ENCODE assay signal across 21 cellular contexts in genomic region chr3:95148107-95148506, GRCh38.
DNase-seq lines count a peak whose midpoint lies in the region; ATAC-seq and TF ChIP-seq lines count a peak whose summit lies in the region.
"Had no signal": no experiment of that assay in that cellular context is flagged by ENCODE, and none has a peak within 500 bp of the region (broad histone marks: within the 10 kb centered on the region; RNA-seq: fewer than 3 reads in every experiment).

No MANE protein-coding gene starts in this region.

- H4K8ac ChIP-seq in neuronal stem cell (ENCODE audit: low read depth, low read length), result no peak overlapping the region

- peaks cover 11% of the 10 kb centered on the region for H3K9me3 Mint-ChIP-seq in stimulated activated effector memory CD8-positive, alpha-beta T cell treated with anti-CD3 and anti-CD28 coated beads, Interleukin-12 subunit alpha, Interleukin-12 subunit beta, amount 100 ng/mL, for 72 hours
- H3K9me3 Mint-ChIP-seq: CD4-positive, alpha-beta T cell had no signal

- no peak overlapping the region for H3K4me3 ChIP-seq in OCI-LY3 (ENCODE audit: low read length)
- no peak overlapping the region for H3K4me3 ChIP-seq in neuronal stem cell (ENCODE audit: low read length in 2 of 2)
- no peak overlapping the region for H3K4me3 ChIP-seq in aorta (ENCODE audit: low read length in 2 of 2)
- H3K4me3 ChIP-seq: A549, K562 had no signal

- no peaks in the 10 kb centered on the region for H3K4me1 Mint-ChIP-seq in stimulated activated effector memory CD8-positive, alpha-beta T cell treated with anti-CD3 and anti-CD28 coated beads, Interleukin-12 subunit alpha, Interleukin-12 subunit beta, amount 100 ng/mL, for 72 hours

- no peaks in the 10 kb centered on the region for H3K36me3 ChIP-seq in OCI-LY3 (replicated peaks; ENCODE audit: low read depth, low read length)
- H3K36me3 ChIP-seq in neuronal stem cell (replicated peaks in 1 of 2; ENCODE audit: control insufficient read depth in 2 of 2, insufficient read depth in 2 of 2, low read length in 2 of 2), result no peaks in the 10 kb centered on the region
- H3K36me3 ChIP-seq in aorta (ENCODE audit: control insufficient read depth in 1 of 2, insufficient read depth in 2 of 2, low read length in 1 of 2), result no peaks in the 10 kb centered on the region

- no peaks in the 10 kb centered on the region for H4K20me1 ChIP-seq in OCI-LY3 (ENCODE audit: insufficient read depth, low read length)

- H4K91ac ChIP-seq in neuronal stem cell (ENCODE audit: low read depth, low read length, poor library complexity), result no peak overlapping the region

- H3K4ac ChIP-seq in neuronal stem cell (ENCODE audit: low read length), result no peak overlapping the region

- H3K4me2 ChIP-seq in OCI-LY3 (ENCODE audit: low read length), result no peak overlapping the region
- H3K4me2 ChIP-seq in neuronal stem cell (ENCODE audit: insufficient read depth, low read length, poor library complexity, severe bottlenecking), result no peak overlapping the region
- H3K4me2 ChIP-seq: A549 had no signal

- H3K27ac ChIP-seq in OCI-LY3 (ENCODE audit: low read length), result no peak overlapping the region
- no peak overlapping the region for H3K27ac ChIP-seq in neuronal stem cell (replicated peaks; ENCODE audit: low read length)
- no peak overlapping the region for H3K27ac ChIP-seq in aorta (ENCODE audit: low read depth in 1 of 2, low read length in 2 of 2)
- H3K27ac ChIP-seq: 22Rv1, A549, C4-2B had no signal

- H3K9me3 ChIP-seq in OCI-LY3 (ENCODE audit: insufficient read depth, low read length) (no peaks in the 10 kb centered on the region), neuronal stem cell (replicated peaks in 1 of 2; ENCODE audit: control insufficient read depth in 2 of 2, insufficient read depth in 1 of 2, low read depth in 1 of 2, low read length in 2 of 2) (no peaks in the 10 kb centered on the region), aorta (ENCODE audit: control insufficient read depth, low read length) (no peaks in the 10 kb centered on the region)
- H3K9me3 ChIP-seq: A549, Caco-2 had no signal

- H2BK12ac ChIP-seq in neuronal stem cell (ENCODE audit: low read length), result no peak overlapping the region

- H3K9ac ChIP-seq in OCI-LY3 (ENCODE audit: low read length) (no peak overlapping the region), neuronal stem cell (ENCODE audit: low read depth, low read length, poor library complexity) (no peak overlapping the region)

- no peaks in the 10 kb centered on the region for H3K79me2 ChIP-seq in OCI-LY3 (ENCODE audit: low read length)

- H3K79me1 ChIP-seq in neuronal stem cell (ENCODE audit: low read depth, low read length), result no peaks in the 10 kb centered on the region

- no peak overlapping the region for H3K14ac ChIP-seq in neuronal stem cell (ENCODE audit: low read length)

- no peak overlapping the region for H3K4me3 Mint-ChIP-seq in stimulated activated effector memory CD8-positive, alpha-beta T cell treated with anti-CD3 and anti-CD28 coated beads, Interleukin-12 subunit alpha, Interleukin-12 subunit beta, amount 100 ng/mL, for 72 hours
- H3K4me3 Mint-ChIP-seq: CD4-positive, alpha-beta T cell; HFFc6 had no signal

- no peak overlapping the region for H2BK15ac ChIP-seq in neuronal stem cell (ENCODE audit: low read length)

- no peak for DNase-seq in neuronal stem cell (ENCODE audit: low spot score)
- DNase-seq in aorta, result no peak
- DNase-seq in stimulated activated effector memory CD8-positive, alpha-beta T cell treated with anti-CD3 and anti-CD28 coated beads, Interleukin-12 subunit alpha, Interleukin-12 subunit beta, amount 100 ng/mL, for 72 hours (ENCODE audit: low spot score in 2 of 2), result no peak
- DNase-seq: AML-193; Caco-2; CD4-positive, alpha-beta T cell; DMS79; GDM1; H7; HFFc6; IMR-90; Karpas-422 had no signal

- no peak for TF ChIP-seq CTCF in OCI-LY3 (IDR thresholded peaks at IDR 0.05; ENCODE audit: low read depth, low read length)

- no peak overlapping the region for H2BK5ac ChIP-seq in neuronal stem cell (ENCODE audit: low read length)

- WGBS in neuronal stem cell (ENCODE audit: extremely low coverage in 2 of 2, insufficient read length in 2 of 2, insufficient replicate concordance in 1 of 2), 2 donors, result no CpG with 5 or more reads among the region's 3 CpGs
- WGBS in aorta, 2 donors, result 90 to 96% methylated on average over 3 of the region's 3 CpGs

- no peaks in the 10 kb centered on the region for H3K36me3 Mint-ChIP-seq in stimulated activated effector memory CD8-positive, alpha-beta T cell treated with anti-CD3 and anti-CD28 coated beads, Interleukin-12 subunit alpha, Interleukin-12 subunit beta, amount 100 ng/mL, for 72 hours

- H2AFZ ChIP-seq in OCI-LY3 (ENCODE audit: low read depth, low read length) (0 out of 2 replicates have a peak overlapping the region, but pooled peaks have one; percentile 32), neuronal stem cell (ENCODE audit: low read length) (peak overlapping the region; percentile 54)

- H3K4me1 ChIP-seq in OCI-LY3 (ENCODE audit: low read length), result no peaks in the 10 kb centered on the region
- H3K4me1 ChIP-seq in neuronal stem cell (ENCODE audit: control insufficient read depth in 2 of 2, insufficient read depth in 1 of 2, low read depth in 1 of 2, low read length in 2 of 2), result peaks cover 0 to 10% of the 10 kb centered on the region in 2 donors
- H3K4me1 ChIP-seq in aorta (ENCODE audit: control insufficient read depth in 1 of 2, insufficient read depth in 2 of 2, low read length in 2 of 2), result no peaks in the 10 kb centered on the region
- H3K4me1 ChIP-seq: A549, Caco-2 had no signal

- H3K27ac Mint-ChIP-seq in stimulated activated effector memory CD8-positive, alpha-beta T cell treated with anti-CD3 and anti-CD28 coated beads, Interleukin-12 subunit alpha, Interleukin-12 subunit beta, amount 100 ng/mL, for 72 hours, result no peak overlapping the region
- H3K27ac Mint-ChIP-seq: CD4-positive, alpha-beta T cell; HFFc6 had no signal

- no peaks in the 10 kb centered on the region for H3K27me3 ChIP-seq in OCI-LY3 (ENCODE audit: low read depth, low read length)
- no peaks in the 10 kb centered on the region for H3K27me3 ChIP-seq in neuronal stem cell (ENCODE audit: control insufficient read depth in 3 of 3, insufficient read depth in 3 of 3, low read depth in 1 of 3, low read length in 3 of 3)
- H3K27me3 ChIP-seq in aorta (ENCODE audit: control insufficient read depth in 1 of 2, insufficient read depth in 2 of 2, low read length in 1 of 2), result no peaks in the 10 kb centered on the region

- intact Hi-C loops in aorta (cut with DNase I), result no loop called here

- peak; percentile 64 for ATAC-seq in GM18511 (IDR thresholded peaks at IDR 0.05; ENCODE audit: unreplicated experiment)
- peak; percentile 74 for ATAC-seq in HG02610 (IDR thresholded peaks at IDR 0.05; ENCODE audit: unreplicated experiment)
- ATAC-seq in aorta (ENCODE audit: low FRiP score), result no peak
- ATAC-seq in stimulated activated effector memory CD8-positive, alpha-beta T cell treated with anti-CD3 and anti-CD28 coated beads, Interleukin-12 subunit alpha, Interleukin-12 subunit beta, amount 100 ng/mL, for 72 hours, result no peak
- ATAC-seq in GM21526 (IDR thresholded peaks at IDR 0.05; ENCODE audit: low FRiP score, unreplicated experiment), result no peak
- ATAC-seq: A549, HCT116, K562 had no signal

- H2BK120ac ChIP-seq in neuronal stem cell (ENCODE audit: low read depth, low read length), result no peak overlapping the region

- H3K18ac ChIP-seq in neuronal stem cell (ENCODE audit: low read length), result no peak overlapping the region

- H2AK5ac ChIP-seq in neuronal stem cell (ENCODE audit: low read depth, low read length), result no peak overlapping the region

- H3K23ac ChIP-seq in neuronal stem cell (ENCODE audit: low read depth, low read length, poor library complexity), result no peak overlapping the region

Comparison
In these comparisons a context has a peak if more than half of its experiments do, and no peak if none do; other contexts are left out.
1. ATAC-seq: peak in GM18511 (single experiment) and HG02610 (single experiment); none in aorta (single experiment), stimulated activated effector memory CD8-positive, alpha-beta T cell treated with anti-CD3 and anti-CD28 coated beads, Interleukin-12 subunit alpha, Interleukin-12 subunit beta, amount 100 ng/mL, for 72 hours (single experiment) and GM21526 (single experiment).